ENCODE assay signal across 8 cellular contexts in the genomic region with DNA sequence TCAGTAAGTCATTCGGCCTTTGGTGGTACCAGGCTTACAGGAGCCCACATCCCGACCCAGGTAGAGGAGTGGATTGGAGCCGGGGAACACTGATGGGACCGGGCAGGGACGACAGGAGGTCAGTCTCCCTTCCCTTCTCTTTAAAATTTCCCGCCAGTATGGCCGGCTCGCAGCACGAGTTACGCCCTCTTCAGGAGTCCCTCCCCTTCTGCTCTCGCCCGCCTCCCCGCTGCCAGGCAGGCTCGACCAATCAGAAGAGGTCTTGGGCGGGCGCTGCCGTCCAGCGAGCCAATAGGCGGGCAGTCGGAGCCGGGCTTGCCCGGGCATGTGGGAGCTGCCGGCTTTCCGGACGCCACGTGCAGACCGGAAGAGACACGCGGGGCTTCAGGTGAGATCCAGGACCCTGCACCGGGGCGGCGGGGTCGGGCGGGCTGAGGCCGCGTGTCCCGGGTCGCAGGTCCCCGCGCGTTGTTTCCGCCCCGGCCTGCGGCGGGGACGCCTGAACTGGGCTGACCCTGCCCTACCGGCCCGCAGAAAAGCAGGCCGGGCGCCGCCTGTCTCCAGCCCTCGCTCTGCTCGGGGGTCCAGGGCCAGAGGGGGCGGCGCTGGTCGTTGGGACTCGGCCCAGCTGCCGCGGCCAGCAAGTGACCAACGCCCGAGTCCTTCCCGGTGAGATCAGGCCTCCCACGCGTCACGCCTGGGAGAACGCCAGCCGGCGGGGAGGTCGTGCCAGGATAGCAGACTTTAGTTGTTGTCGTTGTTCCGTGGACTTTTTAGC. TPM values are rescaled to one million over a fixed set of nuclear protein-coding genes. Genes with fewer than 3 reads are reported as not detected.
DNase-seq lines count a peak whose midpoint lies in the region; ATAC-seq and TF ChIP-seq lines count a peak whose summit lies in the region.

A gene with protein sequence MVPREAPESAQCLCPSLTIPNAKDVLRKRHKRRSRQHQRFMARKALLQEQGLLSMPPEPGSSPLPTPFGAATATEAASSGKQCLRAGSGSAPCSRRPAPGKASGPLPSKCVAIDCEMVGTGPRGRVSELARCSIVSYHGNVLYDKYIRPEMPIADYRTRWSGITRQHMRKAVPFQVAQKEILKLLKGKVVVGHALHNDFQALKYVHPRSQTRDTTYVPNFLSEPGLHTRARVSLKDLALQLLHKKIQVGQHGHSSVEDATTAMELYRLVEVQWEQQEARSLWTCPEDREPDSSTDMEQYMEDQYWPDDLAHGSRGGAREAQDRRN (plus strand): TSS at position 346 of the 778 bp plus-strand sequence. CDS start 4,870 bp downstream, outside the sequence.

- DNase-seq in AG09319 (ENCODE audit: extremely low read depth, low read depth) (peak; percentile 94), NCI-H345 (lab: John Stamatoyannopoulos, UW) (peak; percentile 93), WTC11 (ENCODE audit: low spot score) (peak; percentile 96), cardiac fibroblast (ENCODE audit: low read depth in 2 of 2) (peak; percentile 96 to 98), immature natural killer cell (peak; percentile 96 to 97 (median 96)), smooth muscle cell of the brain vasculature (ENCODE audit: low read depth, low spot score) (peak; percentile 89)

- H3K9me3 Mint-ChIP-seq in WTC11 = no peaks in the 10 kb centered on the region
- no peaks in the 10 kb centered on the region for H3K9me3 Mint-ChIP-seq in immature natural killer cell

- peak; percentile 95 for ATAC-seq in GM19025 (IDR thresholded peaks at IDR 0.05; ENCODE audit: low read depth, unreplicated experiment)
- ATAC-seq in HG03280 (IDR thresholded peaks at IDR 0.05; ENCODE audit: unreplicated experiment) = peak; percentile 93
- ATAC-seq in WTC11 = peak; percentile 90

- POLR2A ChIA-PET in WTC11 (lab: Charles Lee) = interaction anchor here (1.4 kb wide), 1 partner anchor 18 kb away, joined by 6 read pairs; the partner anchor contains the start of gene ISG20

- H3K27me3 Mint-ChIP-seq in WTC11 (ENCODE audit: low read depth) (no peaks in the 10 kb centered on the region), immature natural killer cell (ENCODE audit: low read depth in 3 of 3) (peaks cover 2 to 6% (median 2%) of the 10 kb centered on the region in 3 donors)

- TF ChIP-seq CTCF in AG09319 (IDR thresholded peaks at IDR 0.05; ENCODE audit: low read depth, low read length) (no peak), WTC11 (IDR thresholded peaks at IDR 0.05) (no peak), cardiac fibroblast (IDR thresholded peaks at IDR 0.05; ENCODE audit: low read depth, low read length) (no peak)

- H3K4me1 Mint-ChIP-seq in WTC11 = peaks cover 63% of the 10 kb centered on the region
- H3K4me1 Mint-ChIP-seq in immature natural killer cell = peaks cover 35 to 51% of the 10 kb centered on the region in 2 donors

- peaks cover 32% of the 10 kb centered on the region for H3K36me3 Mint-ChIP-seq in WTC11
- H3K36me3 Mint-ChIP-seq in immature natural killer cell = no peaks in the 10 kb centered on the region

- H3K4me3 ChIP-seq in cardiac fibroblast (replicated peaks in 1 of 2; ENCODE audit: low read depth in 2 of 2, low read length in 2 of 2) = peak within 1 kb of the TSS; percentile 65 to 73

- H3K27ac Mint-ChIP-seq in WTC11 (peak within 1 kb of the TSS; percentile 91), immature natural killer cell (peak within 1 kb of the TSS; percentile 73 to 92 (median 90))

- CTCF ChIA-PET in WTC11 (lab: Charles Lee) = interaction anchor here (1.1 to 1.6 kb wide), 2 partner anchors 10 to 18 kb away, joined by 3 to 7 read pairs; partner anchors contain the start of gene ISG20

- H3K4me3 Mint-ChIP-seq in WTC11 = peak within 1 kb of the TSS; percentile 79
- peak within 1 kb of the TSS; percentile 88 to 91 (median 89) for H3K4me3 Mint-ChIP-seq in immature natural killer cell

TF ChIP-seq in WTC11, 78 proteins besides CTCF, POLR2A, EP300 and RAD21 (continues in another document):
- TF ChIP-seq, protein P1, sequence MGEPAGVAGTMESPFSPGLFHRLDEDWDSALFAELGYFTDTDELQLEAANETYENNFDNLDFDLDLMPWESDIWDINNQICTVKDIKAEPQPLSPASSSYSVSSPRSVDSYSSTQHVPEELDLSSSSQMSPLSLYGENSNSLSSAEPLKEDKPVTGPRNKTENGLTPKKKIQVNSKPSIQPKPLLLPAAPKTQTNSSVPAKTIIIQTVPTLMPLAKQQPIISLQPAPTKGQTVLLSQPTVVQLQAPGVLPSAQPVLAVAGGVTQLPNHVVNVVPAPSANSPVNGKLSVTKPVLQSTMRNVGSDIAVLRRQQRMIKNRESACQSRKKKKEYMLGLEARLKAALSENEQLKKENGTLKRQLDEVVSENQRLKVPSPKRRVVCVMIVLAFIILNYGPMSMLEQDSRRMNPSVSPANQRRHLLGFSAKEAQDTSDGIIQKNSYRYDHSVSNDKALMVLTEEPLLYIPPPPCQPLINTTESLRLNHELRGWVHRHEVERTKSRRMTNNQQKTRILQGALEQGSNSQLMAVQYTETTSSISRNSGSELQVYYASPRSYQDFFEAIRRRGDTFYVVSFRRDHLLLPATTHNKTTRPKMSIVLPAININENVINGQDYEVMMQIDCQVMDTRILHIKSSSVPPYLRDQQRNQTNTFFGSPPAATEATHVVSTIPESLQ (CRISPR knock-in tag; IDR thresholded peaks at IDR 0.05) = no peak
- TF ChIP-seq NR1H2 (CRISPR knock-in tag; IDR thresholded peaks at IDR 0.05) (no peak; the same call in 1 of the 2 replicates), JUN (CRISPR knock-in tag; IDR thresholded peaks at IDR 0.05) (peak; percentile 42; the same call in 1 of the 2 replicates), E2F1 (CRISPR knock-in tag; IDR thresholded peaks at IDR 0.05) (no peak; the same call in 1 of the 2 replicates), NFATC4 (CRISPR knock-in tag; IDR thresholded peaks at IDR 0.05) (no peak), AR (CRISPR knock-in tag; IDR thresholded peaks at IDR 0.05) (no peak), NFE2L1 (CRISPR knock-in tag; IDR thresholded peaks at IDR 0.05) (peak; percentile 46; the same call in 1 of the 2 replicates)
- TF ChIP-seq, protein P2, sequence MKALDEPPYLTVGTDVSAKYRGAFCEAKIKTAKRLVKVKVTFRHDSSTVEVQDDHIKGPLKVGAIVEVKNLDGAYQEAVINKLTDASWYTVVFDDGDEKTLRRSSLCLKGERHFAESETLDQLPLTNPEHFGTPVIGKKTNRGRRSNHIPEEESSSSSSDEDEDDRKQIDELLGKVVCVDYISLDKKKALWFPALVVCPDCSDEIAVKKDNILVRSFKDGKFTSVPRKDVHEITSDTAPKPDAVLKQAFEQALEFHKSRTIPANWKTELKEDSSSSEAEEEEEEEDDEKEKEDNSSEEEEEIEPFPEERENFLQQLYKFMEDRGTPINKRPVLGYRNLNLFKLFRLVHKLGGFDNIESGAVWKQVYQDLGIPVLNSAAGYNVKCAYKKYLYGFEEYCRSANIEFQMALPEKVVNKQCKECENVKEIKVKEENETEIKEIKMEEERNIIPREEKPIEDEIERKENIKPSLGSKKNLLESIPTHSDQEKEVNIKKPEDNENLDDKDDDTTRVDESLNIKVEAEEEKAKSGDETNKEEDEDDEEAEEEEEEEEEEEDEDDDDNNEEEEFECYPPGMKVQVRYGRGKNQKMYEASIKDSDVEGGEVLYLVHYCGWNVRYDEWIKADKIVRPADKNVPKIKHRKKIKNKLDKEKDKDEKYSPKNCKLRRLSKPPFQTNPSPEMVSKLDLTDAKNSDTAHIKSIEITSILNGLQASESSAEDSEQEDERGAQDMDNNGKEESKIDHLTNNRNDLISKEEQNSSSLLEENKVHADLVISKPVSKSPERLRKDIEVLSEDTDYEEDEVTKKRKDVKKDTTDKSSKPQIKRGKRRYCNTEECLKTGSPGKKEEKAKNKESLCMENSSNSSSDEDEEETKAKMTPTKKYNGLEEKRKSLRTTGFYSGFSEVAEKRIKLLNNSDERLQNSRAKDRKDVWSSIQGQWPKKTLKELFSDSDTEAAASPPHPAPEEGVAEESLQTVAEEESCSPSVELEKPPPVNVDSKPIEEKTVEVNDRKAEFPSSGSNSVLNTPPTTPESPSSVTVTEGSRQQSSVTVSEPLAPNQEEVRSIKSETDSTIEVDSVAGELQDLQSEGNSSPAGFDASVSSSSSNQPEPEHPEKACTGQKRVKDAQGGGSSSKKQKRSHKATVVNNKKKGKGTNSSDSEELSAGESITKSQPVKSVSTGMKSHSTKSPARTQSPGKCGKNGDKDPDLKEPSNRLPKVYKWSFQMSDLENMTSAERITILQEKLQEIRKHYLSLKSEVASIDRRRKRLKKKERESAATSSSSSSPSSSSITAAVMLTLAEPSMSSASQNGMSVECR (CRISPR knock-in tag; IDR thresholded peaks at IDR 0.05; ENCODE audit: borderline replicate concordance) = peak; percentile 91

RNA-seq across cellular contexts. Expression of the gene that starts here (rescaled TPM):
- 118 to 183 TPM (median 125 TPM) in 3 replicates for total RNA-seq in WTC11 (2021)
- polyA plus RNA-seq in immature natural killer cell = 10 to 100 TPM; 11.6 to 17.8 (median 12.1) TPM

Comparison
In these comparisons a context has a peak if more than half of its experiments do, and no peak if none do; other contexts are left out.
1. Peak in every context shown above with its lines: DNase-seq, ATAC-seq and H3K4me3 ChIP-seq.